Comparison of ENCODE assay signal across 1 cellular context in the genomic region with DNA sequence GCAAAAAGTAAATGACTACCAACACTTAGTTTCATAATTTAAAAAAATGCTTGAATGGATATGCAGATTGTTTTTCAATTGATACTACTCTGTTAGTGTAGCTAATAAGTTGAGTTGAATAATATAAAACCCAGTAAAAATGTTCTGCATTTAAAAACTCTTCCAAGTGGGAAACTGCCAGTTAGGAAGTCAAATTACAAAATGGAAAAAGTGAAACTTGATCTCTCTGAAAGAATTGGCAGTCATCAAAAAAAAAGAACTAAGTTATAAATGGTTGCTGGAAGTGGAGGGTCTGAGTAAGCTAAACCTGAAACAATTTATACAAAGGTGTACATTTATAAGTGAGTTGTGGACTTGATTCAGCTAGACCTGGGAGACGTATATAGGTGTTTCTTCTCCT.
TF ChIP-seq lines count a peak whose summit lies in the region.

No MANE protein-coding gene starts in this region.

TF ChIP-seq in A549, 52 proteins besides CTCF, POLR2A, EP300 and RAD21 (continued from another document):
- TF ChIP-seq, protein P1, sequence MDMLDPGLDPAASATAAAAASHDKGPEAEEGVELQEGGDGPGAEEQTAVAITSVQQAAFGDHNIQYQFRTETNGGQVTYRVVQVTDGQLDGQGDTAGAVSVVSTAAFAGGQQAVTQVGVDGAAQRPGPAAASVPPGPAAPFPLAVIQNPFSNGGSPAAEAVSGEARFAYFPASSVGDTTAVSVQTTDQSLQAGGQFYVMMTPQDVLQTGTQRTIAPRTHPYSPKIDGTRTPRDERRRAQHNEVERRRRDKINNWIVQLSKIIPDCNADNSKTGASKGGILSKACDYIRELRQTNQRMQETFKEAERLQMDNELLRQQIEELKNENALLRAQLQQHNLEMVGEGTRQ (IDR thresholded peaks at IDR 0.05) = no peak
- TF ChIP-seq EHF (CRISPR knock-in tag; IDR thresholded peaks at IDR 0.05) (no peak), BHLHE40 (IDR thresholded peaks at IDR 0.05; ENCODE audit: low read depth, low read length) (no peak), JUN (IDR thresholded peaks at IDR 0.05) (no peak)
- TF ChIP-seq, protein P2, sequence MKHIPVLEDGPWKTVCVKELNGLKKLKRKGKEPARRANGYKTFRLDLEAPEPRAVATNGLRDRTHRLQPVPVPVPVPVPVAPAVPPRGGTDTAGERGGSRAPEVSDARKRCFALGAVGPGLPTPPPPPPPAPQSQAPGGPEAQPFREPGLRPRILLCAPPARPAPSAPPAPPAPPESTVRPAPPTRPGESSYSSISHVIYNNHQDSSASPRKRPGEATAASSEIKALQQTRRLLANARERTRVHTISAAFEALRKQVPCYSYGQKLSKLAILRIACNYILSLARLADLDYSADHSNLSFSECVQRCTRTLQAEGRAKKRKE (CRISPR knock-in tag; IDR thresholded peaks at IDR 0.05; ENCODE audit: low read depth) = no peak
